Comparison of ENCODE assay signal across 17 cellular contexts in genomic region chr6:108288742-108289141, GRCh38. TPM values are rescaled to one million over a fixed set of nuclear protein-coding genes. Genes with fewer than 3 reads are reported as not detected.
A peak's percentile ranks its signal among the peaks of the same experiment; 100 is the strongest.
DNase-seq lines count a peak whose midpoint lies in the region; ATAC-seq and TF ChIP-seq lines count a peak whose summit lies in the region.
"Had no signal": no experiment of that assay in that cellular context is flagged by ENCODE, and none has a peak within 500 bp of the region (broad histone marks: within the 10 kb centered on the region; RNA-seq: fewer than 3 reads in every experiment).

No MANE protein-coding gene starts in this region.

- H3K4me1 Mint-ChIP-seq in stimulated activated naive CD8-positive, alpha-beta T cell treated with anti-CD3 and anti-CD28 coated beads, Interleukin-15, amount 100 ng/mL, for 72 hours = peaks cover 27% of the 10 kb centered on the region
- H3K4me1 Mint-ChIP-seq in endothelial cell (ENCODE audit: unreplicated experiment) = peaks cover 9% of the 10 kb centered on the region

- peak overlapping the region in 1 of 2 donors; percentile 15 for H3K27ac Mint-ChIP-seq in stimulated activated naive CD8-positive, alpha-beta T cell treated with anti-CD3 and anti-CD28 coated beads, Interleukin-15, amount 100 ng/mL, for 72 hours
- no peak overlapping the region for H3K27ac Mint-ChIP-seq in endothelial cell (ENCODE audit: unreplicated experiment)
- H3K27ac Mint-ChIP-seq: CD8-positive, alpha-beta T cell had no signal

- no peaks in the 10 kb centered on the region for H3K27me3 Mint-ChIP-seq in stimulated activated naive CD8-positive, alpha-beta T cell treated with anti-CD3 and anti-CD28 coated beads, Interleukin-15, amount 100 ng/mL, for 72 hours
- peaks cover 1% of the 10 kb centered on the region for H3K27me3 Mint-ChIP-seq in endothelial cell (ENCODE audit: unreplicated experiment)

- no peak overlapping the region for H3K4me3 Mint-ChIP-seq in stimulated activated naive CD8-positive, alpha-beta T cell treated with anti-CD3 and anti-CD28 coated beads, Interleukin-15, amount 100 ng/mL, for 72 hours
- peak overlapping the region; percentile 15 for H3K4me3 Mint-ChIP-seq in endothelial cell (ENCODE audit: unreplicated experiment)
- H3K4me3 Mint-ChIP-seq: CD14-positive monocyte; CD8-positive, alpha-beta T cell had no signal

- TF ChIP-seq CTCF in endothelial cell (IDR thresholded peaks at IDR 0.05; ENCODE audit: unreplicated experiment) = no peak

- peak; percentile 14 for ATAC-seq in stimulated activated naive CD8-positive, alpha-beta T cell treated with anti-CD3 and anti-CD28 coated beads, Interleukin-15, Interleukin-2, amounts not matched to agents 100 U/mL and 50 U/mL, for 24 hours
- ATAC-seq in stimulated activated naive CD8-positive, alpha-beta T cell treated with anti-CD3 and anti-CD28 coated beads, Interleukin-15, amount 100 ng/mL, for 72 hours = no peak
- ATAC-seq in GM18909 (IDR thresholded peaks at IDR 0.05; ENCODE audit: poor library complexity, unreplicated experiment) = no peak
- ATAC-seq: CD8-positive, alpha-beta T cell had no signal

- no peaks in the 10 kb centered on the region for H3K36me3 Mint-ChIP-seq in endothelial cell (ENCODE audit: low read depth, unreplicated experiment)
- H3K36me3 Mint-ChIP-seq: CD14-positive monocyte; CD8-positive, alpha-beta T cell had no signal

- peak; percentile 17 for DNase-seq in activated CD8-positive, alpha-beta memory T cell treated with anti-CD3 and anti-CD28 coated beads for 24 hours
- no peak for DNase-seq in activated CD8-positive, alpha-beta memory T cell treated with anti-CD3 and anti-CD28 coated beads, Interleukin-2, amount 50 U/mL, for 48 hours
- no peak for DNase-seq in stimulated activated naive CD8-positive, alpha-beta T cell treated with anti-CD3 and anti-CD28 coated beads, Interleukin-15, Interleukin-2, amounts not matched to agents 100 U/mL and 50 U/mL, for 24 hours
- no peak for DNase-seq in stimulated activated naive CD8-positive, alpha-beta T cell treated with anti-CD3 and anti-CD28 coated beads, Interleukin-15, amount 100 ng/mL, for 72 hours
- DNase-seq in endothelial cell (ENCODE audit: low spot score) = no peak
- no peak for DNase-seq in CD1c-positive myeloid dendritic cell (ENCODE audit: extremely low spot score)
- DNase-seq in HT-29 (ENCODE audit: low spot score) = no peak
- DNase-seq: 8988T; Calu3; CD8-positive, alpha-beta T cell; DMS79 treated with DMSO at 0.1 percent for 48 hours; GF-D8; GOT3; H7; IMR-90 had no signal

- no peaks in the 10 kb centered on the region for H3K9me3 Mint-ChIP-seq in stimulated activated naive CD8-positive, alpha-beta T cell treated with anti-CD3 and anti-CD28 coated beads, Interleukin-15, amount 100 ng/mL, for 72 hours
- H3K9me3 Mint-ChIP-seq in endothelial cell (ENCODE audit: unreplicated experiment) = no peaks in the 10 kb centered on the region
- H3K9me3 Mint-ChIP-seq: CD14-positive monocyte; CD8-positive, alpha-beta T cell had no signal

RNA-seq across cellular contexts. Expression of gene AFG1L, which starts 6.1 kb away (rescaled TPM):
- total RNA-seq in endothelial cell (ENCODE audit: unreplicated experiment) = 5.7 TPM
- 0.91 and 2.5 TPM in 2 replicates for total RNA-seq in HT-29 (2014; rRNA removed; shearing (Covaris generic))

RNA-seq across cellular contexts. Expression of gene SNX3, which starts 27.9 kb away (rescaled TPM):
- total RNA-seq in endothelial cell (ENCODE audit: unreplicated experiment) = 264 TPM
- total RNA-seq in HT-29 (2014; rRNA removed; shearing (Covaris generic)) = 61.7 and 67.6 TPM in 2 replicates
